ENCODE assay signal across 16 cellular contexts in genomic region chr1:18743233-18743632, GRCh38.
A peak's percentile ranks its signal among the peaks of the same experiment; 100 is the strongest.
DNase-seq lines count a peak whose midpoint lies in the region; ATAC-seq and TF ChIP-seq lines count a peak whose summit lies in the region.
"Had no signal": no experiment of that assay in that cellular context is flagged by ENCODE, and none has a peak within 500 bp of the region (broad histone marks: within the 10 kb centered on the region; RNA-seq: fewer than 3 reads in every experiment).

No MANE protein-coding gene starts in this region.

- no peaks in the 10 kb centered on the region for H3K79me2 ChIP-seq in trophoblast cell (ENCODE audit: control insufficient read depth, insufficient read depth, low read length, poor library complexity)

- no peak overlapping the region for H3K4me3 ChIP-seq in GM12875 (ENCODE audit: low read depth, low read length)
- no peak overlapping the region for H3K4me3 ChIP-seq in WERI-Rb-1 (ENCODE audit: low read depth, low read length)
- no peak overlapping the region for H3K4me3 ChIP-seq in trophoblast cell (ENCODE audit: low read depth, low read length)

- DNase-seq in CD14-positive monocyte (ENCODE audit: low spot score): peak; percentile 3
- DNase-seq in WERI-Rb-1: no peak
- peak; percentile 80 for DNase-seq in iPS-NIHi11 (ENCODE audit: low spot score)
- DNase-seq in NCI-H187 treated with DMSO at 0.1 percent for 48 hours (lab: John Stamatoyannopoulos, UW): no peak
- DNase-seq in stimulated activated naive B cell treated with anti-CD40 and anti-IgM and Interleukin-4, amounts not matched to agents 10 μg/mL and 1 μg/mL and 100 μg/mL, for 72 hours: no peak
- DNase-seq in activated CD4-positive, alpha-beta T cell treated with anti-CD3 and anti-CD28 coated beads for 4 hours: no peak
- no peak for DNase-seq in trophoblast cell
- DNase-seq: CD8-positive, alpha-beta T cell; MM.1S; NCI-H1105; NCI-H1694 treated with DMSO at 0.1 percent for 48 hours; NCI-H446 treated with DMSO at 0.1 percent for 48 hours; NCI-H748 treated with DMSO at 0.1 percent for 48 hours; PC-3; SK-N-SH had no signal

- H3K4me1 ChIP-seq in trophoblast cell (ENCODE audit: control insufficient read depth in 1 of 2, insufficient read depth in 2 of 2, low read length in 2 of 2): no peaks in the 10 kb centered on the region

- no peaks in the 10 kb centered on the region for H3K36me3 Mint-ChIP-seq in CD14-positive monocyte
- no peaks in the 10 kb centered on the region for H3K36me3 Mint-ChIP-seq in stimulated activated naive B cell treated with anti-CD40 and anti-IgM and Interleukin-4, amounts not matched to agents 10 μg/mL and 1 μg/mL and 100 μg/mL, for 72 hours
- H3K36me3 Mint-ChIP-seq: CD8-positive, alpha-beta T cell had no signal

- no peak overlapping the region for H3K4me3 Mint-ChIP-seq in CD14-positive monocyte
- no peak overlapping the region for H3K4me3 Mint-ChIP-seq in stimulated activated naive B cell treated with anti-CD40 and anti-IgM and Interleukin-4, amounts not matched to agents 10 μg/mL and 1 μg/mL and 100 μg/mL, for 72 hours
- H3K4me3 Mint-ChIP-seq: CD8-positive, alpha-beta T cell had no signal

- H3K9me3 ChIP-seq in WERI-Rb-1 (ENCODE audit: severe bottlenecking): no peaks in the 10 kb centered on the region
- H3K9me3 ChIP-seq in trophoblast cell (ENCODE audit: insufficient read depth, low read depth, low read length): no peaks in the 10 kb centered on the region
- H3K9me3 ChIP-seq: SK-N-SH had no signal

- H3K36me3 ChIP-seq in WERI-Rb-1: no peaks in the 10 kb centered on the region
- H3K36me3 ChIP-seq in trophoblast cell (ENCODE audit: control insufficient read depth in 1 of 2, insufficient read depth in 2 of 2, low read length in 2 of 2): no peaks in the 10 kb centered on the region

- no peak overlapping the region for H3K18ac ChIP-seq in trophoblast cell (ENCODE audit: low read length)

- H2BK120ac ChIP-seq in trophoblast cell (ENCODE audit: insufficient read depth, low read length, poor library complexity): no peak overlapping the region

- H3K27me3 ChIP-seq in WERI-Rb-1 (ENCODE audit: insufficient read depth, low read depth, severe bottlenecking): no peaks in the 10 kb centered on the region
- no peaks in the 10 kb centered on the region for H3K27me3 ChIP-seq in trophoblast cell (ENCODE audit: insufficient read depth, low read length)

- no peak overlapping the region for H2BK5ac ChIP-seq in trophoblast cell (ENCODE audit: low read depth, low read length, poor library complexity)

- H3K27me3 Mint-ChIP-seq in CD14-positive monocyte (ENCODE audit: low read depth in 3 of 3): peaks cover 2 to 11% (median 11%) of the 10 kb centered on the region in 3 donors
- peaks cover 17 to 32% of the 10 kb centered on the region in 2 donors for H3K27me3 Mint-ChIP-seq in stimulated activated naive B cell treated with anti-CD40 and anti-IgM and Interleukin-4, amounts not matched to agents 10 μg/mL and 1 μg/mL and 100 μg/mL, for 72 hours

- H2BK12ac ChIP-seq in trophoblast cell (ENCODE audit: low read length): no peak overlapping the region

- no CpG with 5 or more reads among the region's 7 CpGs for WGBS in trophoblast cell (ENCODE audit: extremely low coverage, insufficient coverage, insufficient read length)

- H2AK5ac ChIP-seq in trophoblast cell (ENCODE audit: low read length): no peak overlapping the region

- no peak for ATAC-seq in stimulated activated naive B cell treated with anti-CD40 and anti-IgM and Interleukin-4, amounts not matched to agents 10 μg/mL and 1 μg/mL and 100 μg/mL, for 72 hours (replicated peaks)
- ATAC-seq: CD8-positive, alpha-beta T cell; PC-3 had no signal

- TF ChIP-seq CTCF in CD14-positive monocyte (IDR thresholded peaks at IDR 0.05) (no peak), GM12875 (IDR thresholded peaks at IDR 0.05; ENCODE audit: borderline replicate concordance, insufficient read depth, low read depth, low read length) (0 out of 2 replicates have a peak, but pooled peaks have one; percentile 14), WERI-Rb-1 (IDR thresholded peaks at IDR 0.05; ENCODE audit: low read depth, low read length) (peak; percentile 57)

- H3K9ac ChIP-seq in trophoblast cell (ENCODE audit: low read length): no peak overlapping the region
- H3K9ac ChIP-seq: SK-N-SH had no signal

- H4K8ac ChIP-seq in trophoblast cell (ENCODE audit: low read depth, low read length): no peak overlapping the region

- H3K4ac ChIP-seq in trophoblast cell (ENCODE audit: low read depth, low read length): no peak overlapping the region

- no peaks in the 10 kb centered on the region for H3K79me1 ChIP-seq in trophoblast cell (ENCODE audit: low read length)

- no peak overlapping the region for H3K14ac ChIP-seq in trophoblast cell (ENCODE audit: low read length)

- H3K27ac ChIP-seq in WERI-Rb-1 (no peak overlapping the region), trophoblast cell (ENCODE audit: low read depth, low read length) (no peak overlapping the region)

- no peak overlapping the region for H3K27ac Mint-ChIP-seq in CD14-positive monocyte
- no peak overlapping the region for H3K27ac Mint-ChIP-seq in stimulated activated naive B cell treated with anti-CD40 and anti-IgM and Interleukin-4, amounts not matched to agents 10 μg/mL and 1 μg/mL and 100 μg/mL, for 72 hours
- H3K27ac Mint-ChIP-seq: CD8-positive, alpha-beta T cell had no signal

- no peak overlapping the region for H4K91ac ChIP-seq in trophoblast cell (ENCODE audit: low read depth, low read length)

- H3K9me3 Mint-ChIP-seq in CD14-positive monocyte: peaks cover 0 to 3% (median 0%) of the 10 kb centered on the region in 7 donors
- peaks cover 4 to 5% of the 10 kb centered on the region in 2 donors for H3K9me3 Mint-ChIP-seq in stimulated activated naive B cell treated with anti-CD40 and anti-IgM and Interleukin-4, amounts not matched to agents 10 μg/mL and 1 μg/mL and 100 μg/mL, for 72 hours

- no peak overlapping the region for H4K12ac ChIP-seq in trophoblast cell (ENCODE audit: low read depth, low read length)

- H3K23ac ChIP-seq in trophoblast cell (ENCODE audit: low read length): no peak overlapping the region

- no peak overlapping the region for H3K4me2 ChIP-seq in trophoblast cell (ENCODE audit: low read length)
- H3K4me2 ChIP-seq: SK-N-SH had no signal

- H2AFZ ChIP-seq in trophoblast cell (ENCODE audit: insufficient read depth, low read length, poor library complexity): no peak overlapping the region

- intact Hi-C loops in CD14-positive monocyte (cut with micrococcal nuclease): no loop called here

- H3K4me1 Mint-ChIP-seq in CD14-positive monocyte: no peaks in the 10 kb centered on the region
- no peaks in the 10 kb centered on the region for H3K4me1 Mint-ChIP-seq in stimulated activated naive B cell treated with anti-CD40 and anti-IgM and Interleukin-4, amounts not matched to agents 10 μg/mL and 1 μg/mL and 100 μg/mL, for 72 hours

Comparison
In these comparisons a context has a peak if more than half of its experiments do, and no peak if none do; other contexts are left out.
1. DNase-seq: peak in CD14-positive monocyte (single experiment) and iPS-NIHi11 (single experiment); none in WERI-Rb-1 (single experiment), NCI-H187 treated with DMSO at 0.1 percent for 48 hours (single experiment), stimulated activated naive B cell treated with anti-CD40 and anti-IgM and Interleukin-4, amounts not matched to agents 10 μg/mL and 1 μg/mL and 100 μg/mL, for 72 hours (single experiment), activated CD4-positive, alpha-beta T cell treated with anti-CD3 and anti-CD28 coated beads for 4 hours (0 of 2) and trophoblast cell (0 of 2).